Comparison of ENCODE assay signal across 14 cellular contexts in the genomic region with DNA sequence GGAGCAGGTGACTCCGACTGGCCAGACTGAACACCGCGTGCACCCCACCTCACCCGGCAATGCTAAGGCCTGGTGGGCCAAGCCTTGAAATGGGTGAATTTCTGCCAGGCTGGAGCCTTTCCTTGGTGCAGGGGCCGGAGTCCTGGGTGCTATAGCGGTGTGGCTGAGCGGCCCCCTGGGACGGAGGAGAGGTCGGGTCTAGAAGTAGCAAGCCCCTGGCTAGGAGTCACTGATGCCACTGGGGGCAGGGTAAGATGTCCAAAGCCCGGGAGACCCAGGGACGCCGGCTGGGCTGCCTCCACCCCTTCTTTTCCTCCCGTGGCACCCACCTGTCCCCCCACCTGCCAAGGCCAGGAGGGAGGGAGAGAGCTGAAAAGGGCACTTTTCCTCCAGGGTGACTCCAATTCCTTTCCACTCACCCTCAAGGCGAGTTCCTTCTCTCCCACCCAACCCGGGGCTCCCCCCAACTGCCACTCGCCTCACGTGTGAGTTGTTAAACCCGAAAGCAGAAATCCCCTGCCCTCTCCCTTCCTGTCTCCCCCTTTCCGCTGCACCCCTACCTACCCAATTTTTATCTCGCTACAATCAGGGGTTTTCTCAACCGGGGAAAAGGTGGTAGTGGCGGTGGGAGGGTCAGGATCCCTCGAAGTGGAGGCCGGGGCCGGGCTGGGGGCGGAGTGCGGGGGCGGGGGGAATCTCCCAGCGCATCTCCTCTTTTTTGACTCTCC. TPM values are rescaled to one million over a fixed set of nuclear protein-coding genes. Genes with fewer than 3 reads are reported as not detected.
A peak's percentile ranks its signal among the peaks of the same experiment; 100 is the strongest.
DNase-seq lines count a peak whose midpoint lies in the region; ATAC-seq and TF ChIP-seq lines count a peak whose summit lies in the region.
"Had no signal": no experiment of that assay in that cellular context is flagged by ENCODE, and none has a peak within 500 bp of the region (broad histone marks: within the 10 kb centered on the region; RNA-seq: fewer than 3 reads in every experiment).

No MANE protein-coding gene starts in this region.

- no peaks in the 10 kb centered on the region for H3K9me3 Mint-ChIP-seq in Caco-2 (ENCODE audit: unreplicated experiment)
- no peaks in the 10 kb centered on the region for H3K9me3 Mint-ChIP-seq in activated naive CD8-positive, alpha-beta T cell treated with anti-CD3 and anti-CD28 coated beads for 36 hours
- H3K9me3 Mint-ChIP-seq in nephron progenitor cell: no peaks in the 10 kb centered on the region
- H3K9me3 Mint-ChIP-seq: activated naive CD4-positive, alpha-beta T cell treated with anti-CD3 and anti-CD28 coated beads, Interleukin-2, amount 50 U/mL, for 72 hours had no signal

- TF ChIP-seq CTCF in Caco-2 (IDR thresholded peaks at IDR 0.05; ENCODE audit: insufficient read depth in 1 of 2, low read depth in 1 of 2, low read length in 1 of 2, severe bottlenecking in 1 of 2, unreplicated experiment in 1 of 2) (no peak), nephron progenitor cell (IDR thresholded peaks at IDR 0.05) (no peak)

- CTCF ChIA-PET in Caco-2 (lab: Charles Lee): interaction anchor here (0.6 kb wide), 1 partner anchor 176 kb away, joined by 3 read pairs; no protein-coding TSS in a partner anchor

- no peak for DNase-seq in Caco-2
- DNase-seq in T-helper 1 cell: peak; percentile 47 to 63 (median 55)
- DNase-seq in activated naive CD8-positive, alpha-beta T cell treated with anti-CD3 and anti-CD28 coated beads for 36 hours: peak; percentile 50
- DNase-seq in nephron progenitor cell: no peak
- no peak for DNase-seq in NCI-H2107 treated with DMSO at 0.1 percent for 48 hours (lab: John Stamatoyannopoulos, UW; ENCODE audit: unreplicated experiment)
- DNase-seq in NCI-H146 treated with DMSO at 0.1 percent for 48 hours (lab: John Stamatoyannopoulos, UW; ENCODE audit: unreplicated experiment): no peak
- no peak for DNase-seq in NCI-H1930 (lab: John Stamatoyannopoulos, UW)
- DNase-seq: lower lobe of right lung, NCI-H1694 treated with DMSO at 0.1 percent for 48 hours had no signal

- H3K36me3 Mint-ChIP-seq in Caco-2 (ENCODE audit: insufficient read depth, unreplicated experiment) (peaks cover 11% of the 10 kb centered on the region), nephron progenitor cell (ENCODE audit: low read depth) (no peaks in the 10 kb centered on the region)
- no peaks in the 10 kb centered on the region for H3K36me3 Mint-ChIP-seq in activated naive CD8-positive, alpha-beta T cell treated with anti-CD3 and anti-CD28 coated beads for 36 hours

- H3K4me3 ChIP-seq in Caco-2 (ENCODE audit: low read depth, low read length): peak overlapping the region; percentile 39

- H3K27ac Mint-ChIP-seq in Caco-2 (ENCODE audit: unreplicated experiment) (peak overlapping the region; percentile 92), nephron progenitor cell (no peak overlapping the region)
- H3K27ac Mint-ChIP-seq in activated naive CD8-positive, alpha-beta T cell treated with anti-CD3 and anti-CD28 coated beads for 36 hours: no peak overlapping the region
- H3K27ac Mint-ChIP-seq: activated naive CD4-positive, alpha-beta T cell treated with anti-CD3 and anti-CD28 coated beads, Interleukin-2, amount 50 U/mL, for 72 hours; CD14-positive monocyte had no signal

- H3K36me3 ChIP-seq in Caco-2 (ENCODE audit: control insufficient read depth, insufficient read depth, low read length): no peaks in the 10 kb centered on the region
- H3K36me3 ChIP-seq: HAP-1, lower lobe of right lung had no signal

- no peaks in the 10 kb centered on the region for H3K27me3 ChIP-seq in Caco-2 (replicated peaks; ENCODE audit: control insufficient read depth, insufficient read depth, low read length)

- intact Hi-C loops in Caco-2 (cut with micrococcal nuclease; ENCODE audit: unreplicated experiment): loop anchor here (5.0 kb wide), 2 partner anchors 161 to 521 kb away; no protein-coding TSS in a partner anchor

- ATAC-seq in HG03280 (IDR thresholded peaks at IDR 0.05; ENCODE audit: unreplicated experiment): no peak
- ATAC-seq: esophagus mucosa, lower lobe of right lung had no signal

- H3K9me3 ChIP-seq in Caco-2: no peaks in the 10 kb centered on the region
- H3K9me3 ChIP-seq: HAP-1, lower lobe of right lung had no signal

- H3K27me3 Mint-ChIP-seq in Caco-2 (ENCODE audit: insufficient read depth, unreplicated experiment) (no peaks in the 10 kb centered on the region), nephron progenitor cell (ENCODE audit: low read depth, poor library complexity) (peaks cover 97% of the 10 kb centered on the region)
- H3K27me3 Mint-ChIP-seq in activated naive CD8-positive, alpha-beta T cell treated with anti-CD3 and anti-CD28 coated beads for 36 hours: peaks cover 87% of the 10 kb centered on the region

- POLR2A ChIA-PET in Caco-2 (lab: Charles Lee): interaction anchor here (0.6 kb wide), 1 partner anchor 15 kb away, joined by 10 read pairs; no protein-coding TSS in a partner anchor

- H3K4me1 Mint-ChIP-seq in Caco-2 (ENCODE audit: low read depth, unreplicated experiment): peaks cover 41% of the 10 kb centered on the region
- H3K4me1 Mint-ChIP-seq in activated naive CD8-positive, alpha-beta T cell treated with anti-CD3 and anti-CD28 coated beads for 36 hours: peaks cover 46% of the 10 kb centered on the region
- peaks cover 69% of the 10 kb centered on the region for H3K4me1 Mint-ChIP-seq in nephron progenitor cell

- H3K4me3 Mint-ChIP-seq in Caco-2 (ENCODE audit: unreplicated experiment) (peak overlapping the region; percentile 76), nephron progenitor cell (peak overlapping the region; percentile 78)
- peak overlapping the region; percentile 37 for H3K4me3 Mint-ChIP-seq in activated naive CD8-positive, alpha-beta T cell treated with anti-CD3 and anti-CD28 coated beads for 36 hours

- BruUV-seq in Caco-2 (replicated peaks; lab: Mats Ljungman, UMichigan): no TSS peak

- peaks cover 32% of the 10 kb centered on the region for H3K4me1 ChIP-seq in Caco-2

RNA-seq across cellular contexts. Expression of gene GATA3, which starts 6.0 kb away (rescaled TPM):
- total RNA-seq in Caco-2 (2022): 27.7 and 32.0 TPM in 2 replicates
- total RNA-seq in activated naive CD8-positive, alpha-beta T cell treated with anti-CD3 and anti-CD28 coated beads for 36 hours: 1 to 10 TPM; 8.4 to 8.8 TPM

Comparison
In these comparisons a context has a peak if more than half of its experiments do, and no peak if none do; other contexts are left out.
1. DNase-seq: peak in T-helper 1 cell (5 of 5) and activated naive CD8-positive, alpha-beta T cell treated with anti-CD3 and anti-CD28 coated beads for 36 hours (single experiment); none in Caco-2 (0 of 2), nephron progenitor cell (single experiment), NCI-H2107 treated with DMSO at 0.1 percent for 48 hours (single experiment), NCI-H146 treated with DMSO at 0.1 percent for 48 hours (single experiment) and NCI-H1930 (0 of 2).
2. Peak in every context shown above with its lines, with median percentiles within 50 percentile points of each other: H3K4me3 Mint-ChIP-seq.